20 cellular contexts compared by ENCODE assay signal in the genomic region with DNA sequence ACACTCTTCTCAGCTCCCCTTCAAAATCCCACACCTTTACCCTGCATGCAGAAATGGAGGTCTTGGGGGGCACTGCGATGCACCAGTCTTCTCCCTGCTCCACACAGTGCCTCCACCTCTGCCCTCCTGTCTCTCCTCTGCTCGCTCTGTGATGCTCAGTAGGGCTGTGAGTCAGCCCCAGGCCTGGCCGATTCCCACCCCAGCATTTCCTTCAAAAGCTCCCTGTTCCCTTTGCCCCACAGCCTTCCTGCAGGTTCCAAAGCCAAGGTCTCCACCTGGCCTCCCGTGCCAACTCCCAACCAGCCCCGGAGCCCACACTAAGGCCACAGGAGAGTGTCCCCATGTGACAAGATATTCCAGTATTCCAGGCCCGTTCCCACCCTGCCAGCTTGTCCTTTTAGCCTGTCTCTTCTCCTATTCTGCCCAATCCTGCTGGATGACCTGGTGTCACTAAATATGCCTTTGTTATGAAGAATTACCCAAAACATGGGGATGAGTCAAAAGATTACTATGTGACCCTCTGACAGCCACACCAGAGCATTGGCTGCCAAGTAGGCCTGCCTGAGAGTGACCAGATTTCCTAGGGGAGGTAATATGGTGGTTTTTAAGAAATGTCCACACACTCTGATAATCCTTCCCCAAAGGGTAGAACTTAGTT.
DNase-seq lines count a peak whose midpoint lies in the region; ATAC-seq, FAIRE-seq and TF ChIP-seq lines count a peak whose summit lies in the region.
"Had no signal": no experiment of that assay in that cellular context is flagged by ENCODE, and none has a peak within 500 bp of the region (broad histone marks: within the 10 kb centered on the region; RNA-seq: fewer than 3 reads in every experiment).

No MANE protein-coding gene starts in this region.

- no peaks in the 10 kb centered on the region; a peak in 1 of 5 replicates for H3K27me3 ChIP-seq in HepG2 (ENCODE audit: control insufficient read depth in 1 of 2, insufficient read depth in 2 of 2, low read length in 2 of 2)
- H3K27me3 ChIP-seq in right lobe of liver, result no peaks in the 10 kb centered on the region
- H3K27me3 ChIP-seq in SJCRH30, result no peaks in the 10 kb centered on the region
- H3K27me3 ChIP-seq in left lung, result no peaks in the 10 kb centered on the region
- H3K27me3 ChIP-seq: upper lobe of left lung had no signal

- no peaks in the 10 kb centered on the region for H3K36me3 ChIP-seq in HepG2 (replicated peaks in 1 of 2; ENCODE audit: control insufficient read depth in 1 of 2, insufficient read depth in 2 of 2, low read length in 2 of 2)
- H3K36me3 ChIP-seq in right lobe of liver, result no peaks in the 10 kb centered on the region
- H3K36me3 ChIP-seq in SJCRH30, result no peaks in the 10 kb centered on the region
- no peaks in the 10 kb centered on the region for H3K36me3 ChIP-seq in left lung
- H3K36me3 ChIP-seq in kidney (ENCODE audit: control insufficient read depth in 1 of 2, insufficient read depth in 2 of 2, low read length in 2 of 2), result no peaks in the 10 kb centered on the region
- H3K36me3 ChIP-seq: upper lobe of left lung had no signal

- H3K9me3 ChIP-seq in HepG2 (ENCODE audit: low read length) (peaks cover 19% of the 10 kb centered on the region), right lobe of liver (no peaks in the 10 kb centered on the region), SJCRH30 (replicated peaks) (no peaks in the 10 kb centered on the region), left lung (peaks cover 0 to 5% of the 10 kb centered on the region in 2 donors), kidney (ENCODE audit: control insufficient read depth in 1 of 2, low read length in 2 of 2) (peaks cover 0 to 4% of the 10 kb centered on the region in 2 donors)

- DNase-seq in HepG2 (ENCODE audit: low spot score), result peak; percentile 45
- DNase-seq in right lobe of liver, result no peak
- no peak for DNase-seq in SJCRH30
- peak; percentile 71 for DNase-seq in fibroblast of the aortic adventitia (ENCODE audit: low read depth)
- no peak for DNase-seq in left lung
- no peak for DNase-seq in NOMO-1 (lab: John Stamatoyannopoulos, UW; ENCODE audit: unreplicated experiment in 2 of 2)
- no peak for DNase-seq in kidney
- DNase-seq in stimulated activated CD4-positive, alpha-beta T cell treated with anti-CD3 and anti-CD28 coated beads, Interleukin-4, amount 100 ng/mL, for 1 hour, result no peak
- DNase-seq: 8988T; activated CD4-positive, alpha-beta T cell treated with anti-CD3 and anti-CD28 coated beads, Interleukin-2, amount 50 U/mL, for 1 hour; activated T-cell treated with anti-CD3 and anti-CD28 coated beads, Interleukin-2, amount 50 U/mL, for 4 hours; CD8-positive, alpha-beta memory T cell; Kasumi-1; left ventricle myocardium superior; NCI-H146; NCI-H345; stimulated activated naive CD4-positive, alpha-beta T cell treated with Interleukin-2 at 50 U/mL for 16 hours; upper lobe of left lung had no signal

- peaks cover 33% of the 10 kb centered on the region for H3K4me1 ChIP-seq in HepG2 (ENCODE audit: insufficient read depth, low read length)
- H3K4me1 ChIP-seq in right lobe of liver, result no peaks in the 10 kb centered on the region
- H3K4me1 ChIP-seq in SJCRH30, result peaks cover 42% of the 10 kb centered on the region
- H3K4me1 ChIP-seq in left lung, result peaks cover 0 to 7% of the 10 kb centered on the region in 2 donors
- H3K4me1 ChIP-seq in kidney (ENCODE audit: control insufficient read depth in 1 of 2, insufficient read depth in 1 of 2, low read depth in 1 of 2, low read length in 2 of 2), result no peaks in the 10 kb centered on the region

- H3K79me2 ChIP-seq in HepG2 (ENCODE audit: insufficient read depth, low read length), result no peaks in the 10 kb centered on the region

- no peak overlapping the region for H3K27ac ChIP-seq in HepG2 (ENCODE audit: extremely low read length, insufficient read depth, low read length)
- no peak overlapping the region for H3K27ac ChIP-seq in right lobe of liver
- H3K27ac ChIP-seq in SJCRH30, result 0 out of 2 replicates have a peak overlapping the region, but pooled peaks have one; percentile 20
- H3K27ac ChIP-seq in left lung, result no peak overlapping the region
- no peak overlapping the region for H3K27ac ChIP-seq in kidney (ENCODE audit: low read depth in 2 of 2, low read length in 2 of 2)
- H3K27ac ChIP-seq: SK-N-MC, upper lobe of left lung had no signal

- no peak for TF ChIP-seq EP300 in HepG2 (IDR thresholded peaks at IDR 0.05; ENCODE audit: low read depth in 2 of 2, low read length in 2 of 2)
- TF ChIP-seq EP300 in HepG2 (CRISPR knock-in tag; IDR thresholded peaks at IDR 0.05; ENCODE audit: borderline replicate concordance), result no peak

- TF ChIP-seq RAD21 in HepG2 (CRISPR knock-in tag; IDR thresholded peaks at IDR 0.05), result no peak

- POLR2A ChIA-PET in HepG2 (lab: Yijun Ruan, JAX), result no interaction called here

- H3K4me3 ChIP-seq in HepG2 (replicated peaks in 1 of 3; ENCODE audit: insufficient read depth in 1 of 3, low read depth in 2 of 3, low read length in 3 of 3), result no peak overlapping the region
- H3K4me3 ChIP-seq in right lobe of liver, result no peak overlapping the region
- no peak overlapping the region for H3K4me3 ChIP-seq in SJCRH30
- H3K4me3 ChIP-seq in fibroblast of the aortic adventitia (ENCODE audit: low read depth, low read length), result no peak overlapping the region
- no peak overlapping the region for H3K4me3 ChIP-seq in left lung
- no peak overlapping the region for H3K4me3 ChIP-seq in kidney (ENCODE audit: low read length in 2 of 2)
- H3K4me3 ChIP-seq: SK-N-MC, smooth muscle cell, upper lobe of left lung had no signal

- no peak overlapping the region for H2AFZ ChIP-seq in HepG2 (ENCODE audit: low read length)

- intact Hi-C loops in HepG2 (cut with micrococcal nuclease; ENCODE audit: unreplicated experiment), result loop anchor here (1.0 kb wide), 2 partner anchors 39 to 106 kb away; no protein-coding TSS in a partner anchor
- intact Hi-C loops in right lobe of liver (cut with DNase I), result loop anchor here in 1 of 2 donors (10.0 kb wide), 1 partner anchor 537 kb away; no protein-coding TSS in a partner anchor
- intact Hi-C loops in left lung (cut with DNase I), result loop anchor here in 1 of 2 donors (10.0 kb wide), 1 partner anchor 537 kb away; no protein-coding TSS in a partner anchor
- intact Hi-C loops in kidney (cut with DNase I), result loop anchor here (10.0 kb wide), 1 partner anchor 537 kb away; no protein-coding TSS in a partner anchor

- FAIRE-seq in HepG2 (lab: Jason Lieb, UNC), result no peak
- FAIRE-seq in kidney (lab: Jason Lieb, UNC), result no peak

- WGBS in HepG2 (ENCODE audit: low lambda C conversion rate), result 35% methylated on average over 6 of the region's 6 CpGs
- WGBS in right lobe of liver (ENCODE audit: insufficient coverage, low coverage, low lambda C conversion rate, missing lambda C conversion rate), result 57% methylated on average over 4 of the region's 6 CpGs

- in situ Hi-C loops in HepG2 (cut with HindIII; ENCODE audit: extremely low pct_ligation_motif_present, low pct_unique_long_range_greater_than_20kb), result no loop called here

- H3K9ac ChIP-seq in HepG2 (ENCODE audit: insufficient read depth, low read depth, low read length), result no peak overlapping the region
- H3K9ac ChIP-seq in kidney (ENCODE audit: low read length in 2 of 2), result no peak overlapping the region

- ATAC-seq in HepG2, result peak; percentile 4; the same call in 1 of the 3 replicates
- ATAC-seq in right lobe of liver, result no peak
- no peak for ATAC-seq in left lung
- ATAC-seq: activated T-cell treated with anti-CD3 and anti-CD28 coated beads, Interleukin-2, amount 50 U/mL, for 4 hours; left ventricle myocardium superior had no signal

- TF ChIP-seq POLR2A in HepG2 (IDR thresholded peaks at IDR 0.05; ENCODE audit: insufficient read depth in 1 of 2, low read depth in 2 of 2, low read length in 2 of 2) (no peak), right lobe of liver (IDR thresholded peaks at IDR 0.05) (no peak)

- CTCF ChIA-PET in HepG2 (lab: Yijun Ruan, JAX; ENCODE audit: low intra/inter-chr PET ratio, low total read pairs), result no interaction called here

- no peak for TF ChIP-seq CTCF in HepG2 (CRISPR knock-in tag; IDR thresholded peaks at IDR 0.05)
- no peak for TF ChIP-seq CTCF in right lobe of liver (IDR thresholded peaks at IDR 0.05)
- no peak for TF ChIP-seq CTCF in fibroblast of the aortic adventitia (IDR thresholded peaks at IDR 0.05; ENCODE audit: insufficient read depth, low read length)
- no peak for TF ChIP-seq CTCF in left lung (IDR thresholded peaks at IDR 0.05)
- no peak for TF ChIP-seq CTCF in kidney (IDR thresholded peaks at IDR 0.05; ENCODE audit: borderline replicate concordance, extremely low read depth, insufficient read depth)

- no peak overlapping the region for H3K4me2 ChIP-seq in HepG2 (ENCODE audit: low read depth, low read length)
- H3K4me2 ChIP-seq: smooth muscle cell had no signal

- H4K20me1 ChIP-seq in HepG2 (ENCODE audit: insufficient read depth, low read length), result no peaks in the 10 kb centered on the region

- no TSS peak for BruUV-seq in HepG2 (replicated peaks; lab: Mats Ljungman, UMichigan)

TF ChIP-seq in HepG2, 621 proteins besides CTCF, POLR2A, EP300 and RAD21 (continues in another document):
- TF ChIP-seq NCOA5 (CRISPR knock-in tag; IDR thresholded peaks at IDR 0.05) (no peak), FOSL2 (CRISPR knock-in tag; IDR thresholded peaks at IDR 0.05) (peak; percentile 58), ZMYM3 (CRISPR knock-in tag; IDR thresholded peaks at IDR 0.05) (no peak), TBX3 (IDR thresholded peaks at IDR 0.05; ENCODE audit: borderline replicate concordance) (no peak), HDAC2 (CRISPR knock-in tag; IDR thresholded peaks at IDR 0.05) (0 out of 2 replicates have a peak, but pooled peaks have one; percentile 7), GABPA (IDR thresholded peaks at IDR 0.05; ENCODE audit: low read depth, low read length) (no peak), GABPA (CRISPR knock-in tag; IDR thresholded peaks at IDR 0.05; ENCODE audit: low read depth) (no peak), KDM1A (CRISPR knock-in tag; IDR thresholded peaks at IDR 0.05) (no peak), PHF21A (CRISPR knock-in tag; IDR thresholded peaks at IDR 0.05) (0 out of 2 replicates have a peak, but pooled peaks have one; percentile 2), ZEB1 (IDR thresholded peaks at IDR 0.05; ENCODE audit: insufficient replicate concordance, low read depth) (no peak), ZNF263 (CRISPR knock-in tag; IDR thresholded peaks at IDR 0.05) (no peak)

Comparison
In these comparisons a context has a peak if more than half of its experiments do, and no peak if none do; other contexts are left out.
1. DNase-seq: peak in HepG2 (single experiment) and fibroblast of the aortic adventitia (single experiment); none in right lobe of liver (0 of 3), SJCRH30 (0 of 2), left lung (0 of 2), NOMO-1 (0 of 2), kidney (single experiment) and stimulated activated CD4-positive, alpha-beta T cell treated with anti-CD3 and anti-CD28 coated beads, Interleukin-4, amount 100 ng/mL, for 1 hour (single experiment).